ENCODE assay signal across 8 cellular contexts in genomic region chr1:76075188-76075489, GRCh38. TPM values are rescaled to one million over a fixed set of nuclear protein-coding genes. Genes with fewer than 3 reads are reported as not detected.
A peak's percentile ranks its signal among the peaks of the same experiment; 100 is the strongest.
DNase-seq lines count a peak whose midpoint lies in the region; ATAC-seq, FAIRE-seq and TF ChIP-seq lines count a peak whose summit lies in the region.

No MANE protein-coding gene starts in this region.

- CTCF ChIA-PET in AG04449 (lab: Yijun Ruan, JAX) = no interaction called here

- no peaks in the 10 kb centered on the region for H3K9me3 ChIP-seq in MG63
- H3K9me3 ChIP-seq in ectodermal cell (ENCODE audit: control insufficient read depth, low read length) = no peaks in the 10 kb centered on the region

- no peaks in the 10 kb centered on the region for H3K27me3 Mint-ChIP-seq in nephron (ENCODE audit: low read depth)

- TF ChIP-seq CTCF in AG04449 (IDR thresholded peaks at IDR 0.05; ENCODE audit: insufficient read depth, low read length, missing control alignments) (no peak), nephron (IDR thresholded peaks at IDR 0.05; ENCODE audit: unreplicated experiment in 3 of 3) (no peak)

- ATAC-seq in GM21717 (IDR thresholded peaks at IDR 0.05; ENCODE audit: unreplicated experiment) = no peak

- POLR2A ChIA-PET in AG04449 (lab: Yijun Ruan, JAX) = no interaction called here

- H3K27ac Mint-ChIP-seq in nephron = peak overlapping the region; percentile 56 to 81 (median 63)

- FAIRE-seq in GM12892 (lab: Jason Lieb, UNC) = no peak

- no peaks in the 10 kb centered on the region for H3K36me3 Mint-ChIP-seq in nephron (ENCODE audit: low read depth)

- 9 to 11% methylated on average over 9 of the region's 9 CpGs for WGBS in ectodermal cell, 2 experiments

- no peaks in the 10 kb centered on the region for H3K9me3 Mint-ChIP-seq in nephron

- H3K4me3 ChIP-seq in AG04449 (ENCODE audit: low read depth, low read length) (peak overlapping the region; percentile 73), MG63 (peak overlapping the region; percentile 52), ectodermal cell (ENCODE audit: insufficient read depth, low read depth, low read length) (peak overlapping the region; percentile 74)

- TF ChIP-seq POLR2A in GM12892 (IDR thresholded peaks at IDR 0.05; ENCODE audit: low read depth, low read length) = no peak

- no peak for DNase-seq in AG04449 (ENCODE audit: low read depth, low spot score)
- DNase-seq in MG63 = no peak
- no peak for DNase-seq in NAMALWA (ENCODE audit: low spot score)
- DNase-seq in GM12892 (ENCODE audit: insufficient read length) = no peak
- no peak for DNase-seq in stimulated activated CD4-positive, alpha-beta T cell treated with anti-CD3 and anti-CD28 coated beads, Interleukin-2, amount 100 ng/mL, for 48 hours

- peaks cover 8% of the 10 kb centered on the region for H3K4me1 ChIP-seq in ectodermal cell (ENCODE audit: control insufficient read depth, insufficient read depth, low read length)

- no peaks in the 10 kb centered on the region for H3K27me3 ChIP-seq in MG63
- H3K27me3 ChIP-seq in ectodermal cell (ENCODE audit: control insufficient read depth, insufficient read depth, low read length, poor library complexity, severe bottlenecking) = no peaks in the 10 kb centered on the region

- no peak overlapping the region for H3K27ac ChIP-seq in ectodermal cell (ENCODE audit: insufficient read depth, low read depth, low read length, poor library complexity, severe bottlenecking)

- peaks cover 29% of the 10 kb centered on the region for H3K4me1 Mint-ChIP-seq in nephron

- H3K36me3 ChIP-seq in MG63 (no peaks in the 10 kb centered on the region), ectodermal cell (ENCODE audit: control insufficient read depth, insufficient read depth, low read length) (no peaks in the 10 kb centered on the region)

- peak overlapping the region; percentile 90 to 96 (median 96) for H3K4me3 Mint-ChIP-seq in nephron

RNA-seq across cellular contexts. Expression of gene ST6GALNAC3, which starts 0.6 kb away (rescaled TPM):
- 0.30 and 5.5 TPM in 2 replicates for total RNA-seq in MG63 (2014; rRNA removed; shearing (Covaris generic); ENCODE audit: low replicate concordance)
- 18.7 TPM for polyA plus RNA-seq in ectodermal cell (2013, experiment 1 of 4)
- 17.0 TPM for polyA plus RNA-seq in ectodermal cell (2013, experiment 2 of 4)
- 16.2 TPM for polyA plus RNA-seq in ectodermal cell (2013, experiment 3 of 4)
- 16.9 TPM for polyA plus RNA-seq in ectodermal cell (2013, experiment 4 of 4)
- polyA plus RNA-seq in GM12892 (2012; ENCODE audit: missing spikeins) = not detected
